In genomic region chr11:63851354-63851753, GRCh38 we compare ENCODE assay signal across 1 cellular context.
TF ChIP-seq lines count a peak whose summit lies in the region.

No MANE protein-coding gene starts in this region.

TF ChIP-seq in GM23338, 12 proteins besides CTCF, POLR2A, EP300 and RAD21 (continued from another document):
- TF ChIP-seq ZNF462 (CRISPR knock-in tag; IDR thresholded peaks at IDR 0.05) (no peak), JUNB (IDR thresholded peaks at IDR 0.05; ENCODE audit: unreplicated experiment) (no peak), ZNF331 (CRISPR knock-in tag; IDR thresholded peaks at IDR 0.05; ENCODE audit: low read depth) (no peak), POLR2AphosphoS5 (IDR thresholded peaks at IDR 0.05; ENCODE audit: low read depth) (no peak), EZH2 (IDR thresholded peaks at IDR 0.05; ENCODE audit: low read depth, unreplicated experiment) (no peak), REST (IDR thresholded peaks at IDR 0.05; ENCODE audit: unreplicated experiment) (no peak), STAT1 (IDR thresholded peaks at IDR 0.05; ENCODE audit: unreplicated experiment) (no peak), EZH2phosphoT487 (IDR thresholded peaks at IDR 0.05; ENCODE audit: unreplicated experiment) (no peak), ETS1 (IDR thresholded peaks at IDR 0.05) (no peak), ZNF114 (CRISPR knock-in tag; IDR thresholded peaks at IDR 0.05) (no peak), CREB1 (CRISPR knock-in tag; IDR thresholded peaks at IDR 0.05; ENCODE audit: low read depth) (no peak)
TF ChIP-seq in GM23338: peak in this region for 0.
